Comparison of ENCODE assay signal across 1 cellular context in genomic region chr2:107340955-107341354, GRCh38.
TF ChIP-seq lines count a peak whose summit lies in the region.

No MANE protein-coding gene starts in this region.

TF ChIP-seq in Ishikawa, 13 proteins besides CTCF, POLR2A, EP300 and RAD21 (continued from another document):
- TF ChIP-seq MAX (IDR thresholded peaks at IDR 0.05) (peak; percentile 27; the same call in 1 of the 2 replicates), EGR1 (IDR thresholded peaks at IDR 0.05) (no peak), NFIC (IDR thresholded peaks at IDR 0.05) (no peak), YY1 (IDR thresholded peaks at IDR 0.05; ENCODE audit: low read depth) (no peak)
